In the genomic region with DNA sequence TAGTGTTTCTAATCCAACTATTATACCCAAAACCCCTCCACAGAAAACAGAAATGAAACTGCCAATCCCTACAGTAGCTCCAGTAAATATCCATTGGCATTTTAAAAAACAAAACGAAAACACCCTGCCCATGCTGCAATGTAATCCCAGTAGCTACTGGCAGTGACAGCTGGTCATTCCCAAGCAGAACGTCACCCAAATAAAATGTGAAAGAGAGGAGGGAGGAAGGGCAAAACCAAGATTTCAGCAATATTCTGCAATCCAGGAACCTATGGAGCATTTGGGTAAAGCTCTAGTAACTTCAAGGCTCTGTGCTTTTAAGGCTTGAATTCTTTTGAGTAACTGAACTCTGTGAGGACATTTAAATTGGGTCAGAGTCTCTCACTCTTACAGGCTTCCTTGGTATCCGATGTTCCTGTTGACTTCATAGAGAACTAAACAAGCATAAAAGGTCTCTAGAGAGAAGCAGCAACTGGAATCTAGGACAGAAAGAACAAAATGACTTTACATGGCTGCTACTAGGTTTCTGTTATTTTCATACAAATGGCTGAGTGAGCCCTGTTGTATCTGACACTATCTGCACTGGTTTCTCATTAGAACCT, we compare ENCODE assay signal across 17 cellular contexts.
DNase-seq lines count a peak whose midpoint lies in the region; ATAC-seq, FAIRE-seq and TF ChIP-seq lines count a peak whose summit lies in the region.
"Had no signal": no experiment of that assay in that cellular context is flagged by ENCODE, and none has a peak within 500 bp of the region (broad histone marks: within the 10 kb centered on the region; RNA-seq: fewer than 3 reads in every experiment).

No MANE protein-coding gene starts in this region.

- H3K27me3 ChIP-seq in stomach smooth muscle (ENCODE audit: control insufficient read depth in 1 of 2, insufficient read depth in 2 of 2, low read length in 2 of 2) = no peaks in the 10 kb centered on the region
- H3K27me3 ChIP-seq: upper lobe of right lung had no signal

- TF ChIP-seq POLR2A in GM12892 (IDR thresholded peaks at IDR 0.05; ENCODE audit: low read depth, low read length) = no peak

- no peak overlapping the region for H3K9ac ChIP-seq in stomach smooth muscle (ENCODE audit: low read length in 2 of 2)

- POLR2A ChIA-PET in activated CD4-positive, alpha-beta T cell treated with anti-CD3 and anti-CD28 coated beads for 36 hours (lab: Charles Lee) = no interaction called here

- no peak for FAIRE-seq in urothelium cell line (lab: Jason Lieb, UNC)
- no peak for FAIRE-seq in GM12892 (lab: Jason Lieb, UNC)
- FAIRE-seq: keratinocyte had no signal

- no peak overlapping the region for H3K4me3 Mint-ChIP-seq in activated naive CD4-positive, alpha-beta T cell treated with anti-CD3 and anti-CD28 coated beads, Interleukin-2, amount 50 U/mL, for 24 hours
- no peak overlapping the region for H3K4me3 Mint-ChIP-seq in activated naive CD4-positive, alpha-beta T cell treated with anti-CD3 and anti-CD28 coated beads, Interleukin-2, amount 10 ng/mL, durations not matched to agents 7 days and 5 days
- H3K4me3 Mint-ChIP-seq in activated CD4-positive, alpha-beta T cell treated with anti-CD3 and anti-CD28 coated beads for 36 hours = no peak overlapping the region
- H3K4me3 Mint-ChIP-seq: activated CD4-positive, alpha-beta memory T cell treated with anti-CD3 and anti-CD28 coated beads for 36 hours; nephron progenitor cell had no signal

- peaks cover 57% of the 10 kb centered on the region for H3K4me1 Mint-ChIP-seq in activated naive CD4-positive, alpha-beta T cell treated with anti-CD3 and anti-CD28 coated beads, Interleukin-2, amount 50 U/mL, for 24 hours
- peaks cover 26% of the 10 kb centered on the region for H3K4me1 Mint-ChIP-seq in activated naive CD4-positive, alpha-beta T cell treated with anti-CD3 and anti-CD28 coated beads, Interleukin-2, amount 10 ng/mL, durations not matched to agents 7 days and 5 days
- peaks cover 37% of the 10 kb centered on the region for H3K4me1 Mint-ChIP-seq in activated CD4-positive, alpha-beta T cell treated with anti-CD3 and anti-CD28 coated beads for 36 hours

- H3K4me1 ChIP-seq in stomach smooth muscle (ENCODE audit: control insufficient read depth, insufficient read depth, low read length) = peaks cover 28% of the 10 kb centered on the region

- no peaks in the 10 kb centered on the region for H3K9me3 Mint-ChIP-seq in activated naive CD4-positive, alpha-beta T cell treated with anti-CD3 and anti-CD28 coated beads, Interleukin-2, amount 50 U/mL, for 24 hours
- no peaks in the 10 kb centered on the region for H3K9me3 Mint-ChIP-seq in activated naive CD4-positive, alpha-beta T cell treated with anti-CD3 and anti-CD28 coated beads, Interleukin-2, amount 10 ng/mL, durations not matched to agents 7 days and 5 days
- H3K9me3 Mint-ChIP-seq in activated CD4-positive, alpha-beta T cell treated with anti-CD3 and anti-CD28 coated beads for 36 hours (ENCODE audit: low read depth) = peaks cover 3% of the 10 kb centered on the region
- H3K9me3 Mint-ChIP-seq: nephron progenitor cell had no signal

- peak overlapping the region; percentile 6 for H3K27ac ChIP-seq in stomach smooth muscle (ENCODE audit: low read length)
- H3K27ac ChIP-seq: upper lobe of right lung had no signal

- H3K9me3 ChIP-seq in stomach smooth muscle (ENCODE audit: control insufficient read depth in 2 of 2, low read length in 2 of 2) = no peaks in the 10 kb centered on the region
- H3K9me3 ChIP-seq: upper lobe of right lung had no signal

- no peak for ATAC-seq in activated CD4-positive, alpha-beta T cell treated with anti-CD3 and anti-CD28 coated beads for 36 hours
- ATAC-seq: PC-3, upper lobe of right lung had no signal

- peak overlapping the region; percentile 9 for H3K27ac Mint-ChIP-seq in activated naive CD4-positive, alpha-beta T cell treated with anti-CD3 and anti-CD28 coated beads, Interleukin-2, amount 50 U/mL, for 24 hours
- no peak overlapping the region for H3K27ac Mint-ChIP-seq in activated naive CD4-positive, alpha-beta T cell treated with anti-CD3 and anti-CD28 coated beads, Interleukin-2, amount 10 ng/mL, durations not matched to agents 7 days and 5 days
- H3K27ac Mint-ChIP-seq in activated CD4-positive, alpha-beta T cell treated with anti-CD3 and anti-CD28 coated beads for 36 hours = no peak overlapping the region
- H3K27ac Mint-ChIP-seq: activated CD4-positive, alpha-beta memory T cell treated with anti-CD3 and anti-CD28 coated beads for 36 hours; nephron progenitor cell had no signal

- no peaks in the 10 kb centered on the region for H3K36me3 ChIP-seq in stomach smooth muscle (ENCODE audit: control insufficient read depth in 2 of 2, insufficient read depth in 2 of 2, low read length in 2 of 2)
- H3K36me3 ChIP-seq: upper lobe of right lung had no signal

- no peak for DNase-seq in activated naive CD4-positive, alpha-beta T cell treated with anti-CD3 and anti-CD28 coated beads, Interleukin-2, amount 10 ng/mL, durations not matched to agents 7 days and 5 days
- DNase-seq in cerebellar cortex (ENCODE audit: low spot score) (peak; percentile 15), kidney tubule cell (ENCODE audit: low spot score) (peak; percentile 45), urothelium cell line (ENCODE audit: low spot score) (no peak), GM12892 (ENCODE audit: insufficient read length) (no peak)
- no peak for DNase-seq in activated CD4-positive, alpha-beta T cell treated with anti-CD3 and anti-CD28 coated beads for 36 hours
- DNase-seq: 8988T; activated CD4-positive, alpha-beta memory T cell treated with anti-CD3 and anti-CD28 coated beads for 36 hours; Karpas-422; nephron progenitor cell; PC-3; stimulated activated CD4-positive, alpha-beta T cell treated with anti-CD3 and anti-CD28 coated beads, Interleukin-12 subunit alpha, Interleukin-12 subunit beta, amount 100 ng/mL, for 4 hours; T-helper 2 cell; upper lobe of right lung had no signal

- CTCF ChIA-PET in activated naive CD4-positive, alpha-beta T cell treated with anti-CD3 and anti-CD28 coated beads, Interleukin-2, amount 10 ng/mL, durations not matched to agents 7 days and 5 days (lab: Charles Lee) = interaction anchor here (1.2 kb wide), 1 partner anchor 9 kb away, joined by 3 read pairs; no protein-coding TSS in a partner anchor
- CTCF ChIA-PET in activated CD4-positive, alpha-beta T cell treated with anti-CD3 and anti-CD28 coated beads for 36 hours (lab: Charles Lee) = no interaction called here

- no peaks in the 10 kb centered on the region for H3K27me3 Mint-ChIP-seq in activated naive CD4-positive, alpha-beta T cell treated with anti-CD3 and anti-CD28 coated beads, Interleukin-2, amount 50 U/mL, for 24 hours
- no peaks in the 10 kb centered on the region for H3K27me3 Mint-ChIP-seq in activated naive CD4-positive, alpha-beta T cell treated with anti-CD3 and anti-CD28 coated beads, Interleukin-2, amount 10 ng/mL, durations not matched to agents 7 days and 5 days
- H3K27me3 Mint-ChIP-seq in activated CD4-positive, alpha-beta T cell treated with anti-CD3 and anti-CD28 coated beads for 36 hours = no peaks in the 10 kb centered on the region
- H3K27me3 Mint-ChIP-seq: activated CD4-positive, alpha-beta memory T cell treated with anti-CD3 and anti-CD28 coated beads for 36 hours had no signal

- intact Hi-C loops in activated CD4-positive, alpha-beta T cell treated with anti-CD3 and anti-CD28 coated beads for 36 hours (cut with DNase I, micrococcal nuclease) = no loop called here

- peak overlapping the region in 1 of 2 donors; percentile 24 for H3K4me3 ChIP-seq in stomach smooth muscle (ENCODE audit: low read length in 2 of 2)
- H3K4me3 ChIP-seq: upper lobe of right lung had no signal

- H3K36me3 Mint-ChIP-seq in activated naive CD4-positive, alpha-beta T cell treated with anti-CD3 and anti-CD28 coated beads, Interleukin-2, amount 50 U/mL, for 24 hours = peaks cover 3% of the 10 kb centered on the region
- H3K36me3 Mint-ChIP-seq in activated naive CD4-positive, alpha-beta T cell treated with anti-CD3 and anti-CD28 coated beads, Interleukin-2, amount 10 ng/mL, durations not matched to agents 7 days and 5 days = peaks cover 19% of the 10 kb centered on the region
- peaks cover 6% of the 10 kb centered on the region for H3K36me3 Mint-ChIP-seq in activated CD4-positive, alpha-beta T cell treated with anti-CD3 and anti-CD28 coated beads for 36 hours (ENCODE audit: low read depth)

Comparison
In these comparisons a context has a peak if more than half of its experiments do, and no peak if none do; other contexts are left out.
1. DNase-seq: peak in cerebellar cortex (single experiment) and kidney tubule cell (single experiment); none in activated naive CD4-positive, alpha-beta T cell treated with anti-CD3 and anti-CD28 coated beads, Interleukin-2, amount 10 ng/mL, durations not matched to agents 7 days and 5 days (single experiment), activated CD4-positive, alpha-beta T cell treated with anti-CD3 and anti-CD28 coated beads for 36 hours (single experiment), urothelium cell line (single experiment) and GM12892 (single experiment).